ENCODE assay signal across 9 cellular contexts in genomic region chr13:113854238-113855011, GRCh38. TPM values are rescaled to one million over a fixed set of nuclear protein-coding genes. Genes with fewer than 3 reads are reported as not detected.
DNase-seq lines count a peak whose midpoint lies in the region; ATAC-seq and TF ChIP-seq lines count a peak whose summit lies in the region.
"Had no signal": no experiment of that assay in that cellular context is flagged by ENCODE, and none has a peak within 500 bp of the region (broad histone marks: within the 10 kb centered on the region; RNA-seq: fewer than 3 reads in every experiment).

No MANE protein-coding gene starts in this region.

- intact Hi-C loops in gastrocnemius medialis (cut with DNase I; ENCODE audit: low total_unique reads): loop anchor here (1.0 kb wide), 2 partner anchors 17 to 33 kb away; no protein-coding TSS in a partner anchor

- H3K9me3 ChIP-seq in SJCRH30 (replicated peaks) (peaks cover 4% of the 10 kb centered on the region; the same call in 1 of the 2 replicates), gastroesophageal sphincter (no peaks in the 10 kb centered on the region), gastrocnemius medialis (no peaks in the 10 kb centered on the region)

- H3K4me3 ChIP-seq in SJCRH30 (no peak overlapping the region), gastroesophageal sphincter (no peak overlapping the region), gastrocnemius medialis (no peak overlapping the region)

- WGBS in gastroesophageal sphincter (ENCODE audit: low coverage in 1 of 2), 2 donors: 10 to 52% methylated on average over 2 to 4 of the region's 31 CpGs

- peak; percentile 52 for ATAC-seq in gastroesophageal sphincter
- peak in 1 of 2 donors; percentile 4 for ATAC-seq in gastrocnemius medialis
- no peak for ATAC-seq in HG03460 (IDR thresholded peaks at IDR 0.05; ENCODE audit: unreplicated experiment)
- no peak for ATAC-seq in HG02571 (IDR thresholded peaks at IDR 0.05; ENCODE audit: unreplicated experiment)
- ATAC-seq: Panc1 had no signal

- peak overlapping the region; percentile 14; the same call in 1 of the 2 replicates for H3K27ac ChIP-seq in SJCRH30
- H3K27ac ChIP-seq in gastroesophageal sphincter: peak overlapping the region in 3 of 4 donors; percentile 73 to 80 (median 76)
- peak overlapping the region; percentile 79 to 92 (median 83) for H3K27ac ChIP-seq in gastrocnemius medialis

- in situ Hi-C loops in gastrocnemius medialis (cut with MboI; ENCODE audit: low sequenced_read_pairs in 4 of 4): no loop called here

- H3K36me3 ChIP-seq in SJCRH30 (no peaks in the 10 kb centered on the region), gastroesophageal sphincter (peaks cover 0 to 3% of the 10 kb centered on the region in 2 donors), gastrocnemius medialis (no peaks in the 10 kb centered on the region)

- TF ChIP-seq POLR2A in gastroesophageal sphincter (IDR thresholded peaks at IDR 0.05) (no peak), gastrocnemius medialis (IDR thresholded peaks at IDR 0.05) (no peak)

- no peaks in the 10 kb centered on the region; the same call in 1 of the 2 replicates for H3K4me1 ChIP-seq in SJCRH30
- peaks cover 8 to 91% (median 57%) of the 10 kb centered on the region in 3 donors for H3K4me1 ChIP-seq in gastroesophageal sphincter
- peaks cover 52 to 59% of the 10 kb centered on the region in 2 donors for H3K4me1 ChIP-seq in gastrocnemius medialis

- no peak for TF ChIP-seq EP300 in gastroesophageal sphincter (IDR thresholded peaks at IDR 0.05)

- H3K27me3 ChIP-seq in SJCRH30: no peaks in the 10 kb centered on the region
- H3K27me3 ChIP-seq in gastroesophageal sphincter: no peaks in the 10 kb centered on the region
- H3K27me3 ChIP-seq in gastrocnemius medialis: no peaks in the 10 kb centered on the region

- no peak for TF ChIP-seq CTCF in gastroesophageal sphincter (IDR thresholded peaks at IDR 0.05)
- TF ChIP-seq CTCF in gastrocnemius medialis (IDR thresholded peaks at IDR 0.05 in 4 of 5, conservative IDR thresholded peaks at IDR 0.05 in 1 of 5): no peak

- peak; percentile 24 for DNase-seq in ELF-1 (ENCODE audit: low read depth, low spot score)
- peak; percentile 50 to 61 for DNase-seq in SJCRH30
- DNase-seq in gastrocnemius medialis: peak in 1 of 2 donors; percentile 54
- DNase-seq in T-helper 2 cell: no peak
- no peak for DNase-seq in SKM-1 (lab: John Stamatoyannopoulos, UW; ENCODE audit: unreplicated experiment)

RNA-seq across cellular contexts. Expression of gene GAS6, which starts 9.5 kb away (rescaled TPM):
- 0.10 and 0.14 TPM in 2 replicates for total RNA-seq in SJCRH30 (2014; rRNA removed; shearing (Covaris generic))
- 100 to 1,000 TPM; 132 to 392 (median 217) TPM for total RNA-seq in gastroesophageal sphincter
- total RNA-seq in gastrocnemius medialis: 100 to 1,000 TPM in 1 of 4 donors, 10 to 100 TPM in 3; 68.6 to 122 (median 86.3) TPM

Comparison
In these comparisons a context has a peak if more than half of its experiments do, and no peak if none do; other contexts are left out.
1. DNase-seq: peak in ELF-1 (single experiment) and SJCRH30 (2 of 2); none in T-helper 2 cell (0 of 5) and SKM-1 (single experiment).
2. H3K27ac ChIP-seq: peak in every context shown above with its lines; median percentile 83 in gastrocnemius medialis; 76 in gastroesophageal sphincter; 14 in SJCRH30.
3. RNA of gene GAS6, which starts 9.5 kb away (total RNA-seq): 132 to 392 TPM in gastroesophageal sphincter and 68.6 to 122 TPM in gastrocnemius medialis; 0.10 to 0.14 TPM in SJCRH30; every median in the first group is over 10 times any median in the second.